Comparison of ENCODE assay signal across 15 cellular contexts in genomic region chr1:223718850-223719249, GRCh38. TPM values are rescaled to one million over a fixed set of nuclear protein-coding genes. Genes with fewer than 3 reads are reported as not detected.
DNase-seq lines count a peak whose midpoint lies in the region; ATAC-seq, FAIRE-seq and TF ChIP-seq lines count a peak whose summit lies in the region.
"Had no signal": no experiment of that assay in that cellular context is flagged by ENCODE, and none has a peak within 500 bp of the region (broad histone marks: within the 10 kb centered on the region; RNA-seq: fewer than 3 reads in every experiment).

No MANE protein-coding gene starts in this region.

- H3K9me3 ChIP-seq in HepG2 (ENCODE audit: low read length) = no peaks in the 10 kb centered on the region
- no peaks in the 10 kb centered on the region for H3K9me3 ChIP-seq in right lobe of liver

- 0 out of 2 replicates have a peak, but pooled peaks cover 2% of the 10 kb centered on the region for H4K20me1 ChIP-seq in HepG2 (ENCODE audit: insufficient read depth, low read length)

- in situ Hi-C loops in HepG2 (cut with HindIII; ENCODE audit: extremely low pct_ligation_motif_present, low pct_unique_long_range_greater_than_20kb) = no loop called here

- peak overlapping the region; percentile 96 for H3K27ac Mint-ChIP-seq in mesothelial cell of epicardium

- TF ChIP-seq POLR2A in HepG2 (IDR thresholded peaks at IDR 0.05; ENCODE audit: insufficient read depth in 1 of 2, low read depth in 2 of 2, low read length in 2 of 2) = no peak
- no peak for TF ChIP-seq POLR2A in right lobe of liver (IDR thresholded peaks at IDR 0.05)

- FAIRE-seq in HepG2 (lab: Jason Lieb, UNC) (no peak), urothelium cell line (lab: Jason Lieb, UNC) (no peak)
- FAIRE-seq: frontal cortex had no signal

- H3K4me1 ChIP-seq in HepG2 (ENCODE audit: insufficient read depth, low read length) (peaks cover 38% of the 10 kb centered on the region), right lobe of liver (peaks cover 0 to 23% (median 9%) of the 10 kb centered on the region in 4 donors)

- no peaks in the 10 kb centered on the region for H3K9me3 Mint-ChIP-seq in mesothelial cell of epicardium

- H3K79me2 ChIP-seq in HepG2 (ENCODE audit: insufficient read depth, low read length) = no peaks in the 10 kb centered on the region

- CTCF ChIA-PET in HepG2 (lab: Yijun Ruan, JAX; ENCODE audit: low intra/inter-chr PET ratio, low total read pairs) = no interaction called here

- H3K4me1 Mint-ChIP-seq in mesothelial cell of epicardium = peaks cover 42% of the 10 kb centered on the region

- no peak overlapping the region for H3K4me3 Mint-ChIP-seq in mesothelial cell of epicardium

- ATAC-seq in HepG2 (no peak), right lobe of liver (no peak)

- TF ChIP-seq CTCF in HepG2 (CRISPR knock-in tag; IDR thresholded peaks at IDR 0.05) (no peak), right lobe of liver (IDR thresholded peaks at IDR 0.05) (no peak), choroid plexus epithelial cell (conservative IDR thresholded peaks at IDR 0.05; ENCODE audit: low read depth, low read length) (no peak), mesothelial cell of epicardium (IDR thresholded peaks at IDR 0.05; ENCODE audit: unreplicated experiment) (no peak)

- H3K36me3 ChIP-seq in HepG2 (replicated peaks in 1 of 2; ENCODE audit: control insufficient read depth in 1 of 2, insufficient read depth in 2 of 2, low read length in 2 of 2) (no peaks in the 10 kb centered on the region; a peak in 1 of 5 replicates), right lobe of liver (peaks cover 0 to 2% (median 0%) of the 10 kb centered on the region in 4 donors)

- no peak for TF ChIP-seq EP300 in HepG2 (IDR thresholded peaks at IDR 0.05; ENCODE audit: low read depth in 2 of 2, low read length in 2 of 2)
- no peak for TF ChIP-seq EP300 in HepG2 (CRISPR knock-in tag; IDR thresholded peaks at IDR 0.05; ENCODE audit: borderline replicate concordance)

- no peak overlapping the region for H2AFZ ChIP-seq in HepG2 (ENCODE audit: low read length)

- H3K36me3 Mint-ChIP-seq in mesothelial cell of epicardium = peaks cover 32% of the 10 kb centered on the region

- H3K9ac ChIP-seq in HepG2 (ENCODE audit: insufficient read depth, low read depth, low read length) = no peak overlapping the region

- no peak overlapping the region for H3K27ac ChIP-seq in HepG2 (ENCODE audit: extremely low read length, insufficient read depth, low read length)
- no peak overlapping the region for H3K27ac ChIP-seq in right lobe of liver
- no peak overlapping the region for H3K27ac ChIP-seq in caudate nucleus (ENCODE audit: low read depth, low read length)

- POLR2A ChIA-PET in HepG2 (lab: Yijun Ruan, JAX) = interaction anchor here (1.3 kb wide), 1 partner anchor 11 kb away, joined by 3 read pairs; no protein-coding TSS in a partner anchor

- H3K4me3 ChIP-seq in HepG2 (replicated peaks in 1 of 3; ENCODE audit: insufficient read depth in 1 of 3, low read depth in 2 of 3, low read length in 3 of 3) = no peak overlapping the region
- no peak overlapping the region for H3K4me3 ChIP-seq in right lobe of liver
- H3K4me3 ChIP-seq in choroid plexus epithelial cell (ENCODE audit: low read depth, low read length) = no peak overlapping the region

- H3K27me3 ChIP-seq in HepG2 (ENCODE audit: control insufficient read depth in 1 of 2, insufficient read depth in 2 of 2, low read length in 2 of 2) (peaks cover 2 to 31% of the 10 kb centered on the region in 2 experiments; a peak in 4 of 5 replicates), right lobe of liver (no peaks in the 10 kb centered on the region)

- BruUV-seq in HepG2 (replicated peaks; lab: Mats Ljungman, UMichigan) = no TSS peak

- intact Hi-C loops in HepG2 (cut with micrococcal nuclease; ENCODE audit: unreplicated experiment) = no loop called here
- intact Hi-C loops in right lobe of liver (cut with DNase I) = no loop called here

- no peak for TF ChIP-seq RAD21 in HepG2 (CRISPR knock-in tag; IDR thresholded peaks at IDR 0.05)

- no peaks in the 10 kb centered on the region for H3K27me3 Mint-ChIP-seq in mesothelial cell of epicardium (ENCODE audit: low read depth)

- WGBS in HepG2 (ENCODE audit: low lambda C conversion rate) = 59% methylated on average over 5 of the region's 5 CpGs
- 66% methylated on average over 4 of the region's 5 CpGs for WGBS in right lobe of liver (ENCODE audit: insufficient coverage, low coverage, low lambda C conversion rate, missing lambda C conversion rate)

- DNase-seq in HepG2 (ENCODE audit: low spot score) = no peak
- DNase-seq in right lobe of liver = no peak
- DNase-seq in choroid plexus epithelial cell (ENCODE audit: low read depth) = peak; percentile 68
- DNase-seq in mesothelial cell of epicardium (ENCODE audit: low spot score in 2 of 2, unreplicated experiment in 2 of 2) = no peak
- DNase-seq in NCI-H1105 (lab: John Stamatoyannopoulos, UW) = no peak
- DNase-seq in NCI-H187 treated with DMSO at 0.1 percent for 48 hours (lab: John Stamatoyannopoulos, UW) = no peak
- no peak for DNase-seq in caudate nucleus (lab: John Stamatoyannopoulos, UW)
- DNase-seq in urothelium cell line (ENCODE audit: low spot score) = no peak
- DNase-seq: activated T-cell treated with anti-CD3 and anti-CD28 coated beads, Interleukin-2, amount 50 U/mL, for 1 hour; cerebellar nuclear complex; HCEC 1CT; stimulated activated CD4-positive, alpha-beta T cell treated with anti-CD3 and anti-CD28 coated beads, Interleukin-2, amount 100 ng/mL, for 48 hours; T-helper 9 cell had no signal

- no peak overlapping the region for H3K4me2 ChIP-seq in HepG2 (ENCODE audit: low read depth, low read length)

TF ChIP-seq in HepG2, 621 proteins besides CTCF, POLR2A, EP300 and RAD21:
- TF ChIP-seq MZF1 (CRISPR knock-in tag; IDR thresholded peaks at IDR 0.05; ENCODE audit: borderline replicate concordance) (no peak), TEAD3 (CRISPR knock-in tag; optimal IDR thresholded peaks at IDR 0.05; ENCODE audit: borderline replicate concordance) (peak; percentile 16)

RNA-seq across cellular contexts. Expression of gene CAPN2, which starts 6.5 kb away (rescaled TPM):
- total RNA-seq in HepG2 (2016; rRNA removed; fragmentation: Illumina TruSeq; extraction: Trizol) (6.2 and 7.8 TPM in 2 replicates), right lobe of liver (10 to 100 TPM; 17.5 to 53.1 (median 33.1) TPM), mesothelial cell of epicardium (136 to 151 TPM (median 146 TPM) in 3 replicates)
- 2.0 and 2.6 TPM in 2 replicates for total RNA-seq in HepG2 (2016; cell fraction: cytosol; rRNA removed; fragmentation: Illumina TruSeq; extraction: Trizol; ENCODE audit: low read depth)
- total RNA-seq in HepG2 (2016; cell fraction: insoluble cytoplasmic fraction; rRNA removed; fragmentation: Illumina TruSeq; extraction: Trizol) = 6.2 and 7.8 TPM in 2 replicates
- 5.4 and 5.5 TPM in 2 replicates for total RNA-seq in HepG2 (2016; cell fraction: membrane; rRNA removed; fragmentation: Illumina TruSeq; extraction: Trizol)
- total RNA-seq in HepG2 (2016; cell fraction: nucleus; rRNA removed; fragmentation: Illumina TruSeq; extraction: Trizol) = 4.8 and 5.3 TPM in 2 replicates
- 7.4 and 10.8 TPM in 2 replicates for polyA plus RNA-seq in HepG2 (2011; rRNA removed)
- polyA plus RNA-seq in HepG2 (2011; cell fraction: cytosol; rRNA removed) = 3.5 and 4.8 TPM in 2 replicates
- 27.6 and 31.4 TPM in 2 replicates for polyA plus RNA-seq in HepG2 (2011; cell fraction: nucleus; rRNA removed)
- 7.0 and 8.4 TPM in 2 replicates for polyA plus RNA-seq in HepG2 (2012)
- 2.3 and 2.7 TPM in 2 replicates for polyA plus RNA-seq in HepG2 (2016; cell fraction: cytosol; fragmentation: Illumina TruSeq; extraction: Trizol; ENCODE audit: low read depth)
- polyA plus RNA-seq in HepG2 (2016; cell fraction: insoluble cytoplasmic fraction; fragmentation: Illumina TruSeq; extraction: Trizol; ENCODE audit: low read depth) = 8.9 and 9.2 TPM in 2 replicates
- polyA plus RNA-seq in HepG2 (2016; cell fraction: membrane; fragmentation: Illumina TruSeq; extraction: Trizol; ENCODE audit: low read depth) = 4.9 and 5.3 TPM in 2 replicates
- 9.2 and 12.8 TPM in 2 replicates for polyA plus RNA-seq in HepG2 (2016; cell fraction: nucleus; fragmentation: Illumina TruSeq; extraction: Trizol; ENCODE audit: insufficient read depth, low read depth)
- polyA minus RNA-seq in HepG2 (2011; rRNA and poly(A)+ RNA removed; ENCODE audit: low replicate concordance) = 5.0 and 63.8 TPM in 2 replicates
- polyA minus RNA-seq in HepG2 (2011; cell fraction: cytosol; rRNA and poly(A)+ RNA removed) = 4.1 and 4.3 TPM in 2 replicates
- polyA minus RNA-seq in HepG2 (2011; cell fraction: nucleus; rRNA and poly(A)+ RNA removed) = 7.7 and 11.3 TPM in 2 replicates

RNA-seq across cellular contexts. Expression of gene CAPN8, which starts 53.3 kb away (rescaled TPM):
- total RNA-seq in HepG2 (2016; rRNA removed; fragmentation: Illumina TruSeq; extraction: Trizol) (0.20 TPM in 1 of 2 replicates, not detected in the other), right lobe of liver (1 to 10 TPM in 1 of 6 experiments, under 1 TPM in 1, not detected in 4; 0.35 to 1.1 TPM), mesothelial cell of epicardium (0.40 to 0.63 TPM in 2 of 3 replicates, not detected in the other)
- total RNA-seq in HepG2 (2016; cell fraction: cytosol; rRNA removed; fragmentation: Illumina TruSeq; extraction: Trizol; ENCODE audit: low read depth) = not detected in 2 replicates
- total RNA-seq in HepG2 (2016; cell fraction: insoluble cytoplasmic fraction; rRNA removed; fragmentation: Illumina TruSeq; extraction: Trizol) = 0.11 TPM in 1 of 2 replicates, not detected in the other
- total RNA-seq in HepG2 (2016; cell fraction: membrane; rRNA removed; fragmentation: Illumina TruSeq; extraction: Trizol) = not detected in 2 replicates
- 0.31 TPM in 1 of 2 replicates, not detected in the other for total RNA-seq in HepG2 (2016; cell fraction: nucleus; rRNA removed; fragmentation: Illumina TruSeq; extraction: Trizol)
- polyA plus RNA-seq in HepG2 (2011; rRNA removed) = 0.25 TPM in 2 replicates
- polyA plus RNA-seq in HepG2 (2011; cell fraction: cytosol; rRNA removed) = 0.05 TPM in 1 of 2 replicates, not detected in the other
- polyA plus RNA-seq in HepG2 (2011; cell fraction: nucleus; rRNA removed) = 1.1 and 2.0 TPM in 2 replicates
- polyA plus RNA-seq in HepG2 (2012) = 0.47 and 0.49 TPM in 2 replicates
- not detected in 2 replicates for polyA plus RNA-seq in HepG2 (2016; cell fraction: cytosol; fragmentation: Illumina TruSeq; extraction: Trizol; ENCODE audit: low read depth)
- not detected in 2 replicates for polyA plus RNA-seq in HepG2 (2016; cell fraction: insoluble cytoplasmic fraction; fragmentation: Illumina TruSeq; extraction: Trizol; ENCODE audit: low read depth)
- not detected in 2 replicates for polyA plus RNA-seq in HepG2 (2016; cell fraction: membrane; fragmentation: Illumina TruSeq; extraction: Trizol; ENCODE audit: low read depth)
- polyA plus RNA-seq in HepG2 (2016; cell fraction: nucleus; fragmentation: Illumina TruSeq; extraction: Trizol; ENCODE audit: insufficient read depth, low read depth) = 1.4 TPM in 1 of 2 replicates, not detected in the other
- 0.58 TPM in 1 of 2 replicates, not detected in the other for polyA minus RNA-seq in HepG2 (2011; rRNA and poly(A)+ RNA removed; ENCODE audit: low replicate concordance)
- polyA minus RNA-seq in HepG2 (2011; cell fraction: cytosol; rRNA and poly(A)+ RNA removed) = not detected in 2 replicates
- polyA minus RNA-seq in HepG2 (2011; cell fraction: nucleus; rRNA and poly(A)+ RNA removed) = 0.87 and 1.0 TPM in 2 replicates
- total RNA-seq: frontal cortex, myocyte had no signal
